ENCODE assay signal across 41 cellular contexts in the genomic region with DNA sequence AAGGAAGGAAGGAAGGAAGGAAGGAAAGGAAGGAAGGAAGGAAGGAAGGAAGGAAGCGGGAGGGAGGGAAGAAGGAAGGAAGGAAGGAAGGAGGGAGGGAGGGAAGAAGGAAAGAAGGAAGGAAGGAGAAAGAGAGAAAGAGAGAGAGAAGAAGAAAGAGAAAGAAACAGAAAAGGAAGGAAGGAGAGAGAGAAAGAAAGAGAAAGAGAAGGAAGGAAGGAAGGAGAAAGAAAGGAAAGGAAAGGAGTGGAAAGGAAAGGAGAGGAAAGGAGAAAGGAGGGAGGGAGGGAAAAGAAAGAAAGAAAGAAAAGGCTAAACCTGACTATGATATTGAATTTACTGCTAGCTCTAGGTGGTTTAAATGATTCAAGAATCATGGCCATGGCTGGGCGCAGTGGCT. TPM values are rescaled to one million over a fixed set of nuclear protein-coding genes. Genes with fewer than 3 reads are reported as not detected.
DNase-seq lines count a peak whose midpoint lies in the region; ATAC-seq, FAIRE-seq and TF ChIP-seq lines count a peak whose summit lies in the region.
"Had no signal": no experiment of that assay in that cellular context is flagged by ENCODE, and none has a peak within 500 bp of the region (broad histone marks: within the 10 kb centered on the region; RNA-seq: fewer than 3 reads in every experiment).

No MANE protein-coding gene starts in this region.

- TF ChIP-seq CTCF in HepG2 (CRISPR knock-in tag; IDR thresholded peaks at IDR 0.05) (no peak), right lobe of liver (IDR thresholded peaks at IDR 0.05) (no peak), HEK293 (tag by site-specific recombination; IDR thresholded peaks at IDR 0.05) (no peak), K562 (IDR thresholded peaks at IDR 0.05 in 2 of 3, conservative IDR thresholded peaks at IDR 0.05 in 1 of 3; ENCODE audit: insufficient read depth in 2 of 3, low read depth in 1 of 3, low read length in 3 of 3) (no peak), natural killer cell (IDR thresholded peaks at IDR 0.05) (no peak), D721Med (IDR thresholded peaks at IDR 0.05; ENCODE audit: insufficient read depth, missing control alignments) (no peak)

- H3K27ac Mint-ChIP-seq in dendritic cell treated with granulocyte-macrophage colony-stimulating factor and Interleukin-4, amounts not matched to agents 40 ng/mL and 50 ng/mL, for 4 days, result peak overlapping the region; percentile 58
- no peak overlapping the region for H3K27ac Mint-ChIP-seq in natural killer cell
- H3K27ac Mint-ChIP-seq: B cell; CD4-positive, alpha-beta T cell; CD4-positive, CD25-positive, alpha-beta regulatory T cell; CD8-positive, alpha-beta memory T cell; CD8-positive, alpha-beta T cell had no signal

- FAIRE-seq in HepG2 (lab: Jason Lieb, UNC), result no peak
- FAIRE-seq in K562 (lab: Jason Lieb, UNC), result no peak
- no peak for FAIRE-seq in D721Med (lab: Jason Lieb, UNC)
- FAIRE-seq: A204.1, A549 had no signal

- DNase-seq in HepG2 (ENCODE audit: low spot score) (no peak), right lobe of liver (no peak), K562 (ENCODE audit: extremely low read depth in 1 of 4, low spot score in 3 of 4) (no peak), natural killer cell (no peak), activated gamma-delta T cell treated with Interleukin-2 at 50 U/mL for 16 hours (no peak), D721Med (ENCODE audit: insufficient read length, low spot score) (no peak)
- DNase-seq: 8988T; ACHN; AML-193; BE2C; C1 segment of cervical spinal cord; Caco-2; Calu3; CD4-positive, alpha-beta memory T cell; CD4-positive, alpha-beta T cell; CD4-positive, CD25-positive, alpha-beta regulatory T cell; CD8-positive, alpha-beta memory T cell; CD8-positive, alpha-beta T cell; COR-L47; DMS 273 treated with DMSO at 0.1 percent for 48 hours; DMS153; DMS53; DMS79; DMS79 treated with DMSO at 0.1 percent for 48 hours; DND-41; EL had no signal

- H3K36me3 Mint-ChIP-seq in dendritic cell treated with granulocyte-macrophage colony-stimulating factor and Interleukin-4, amounts not matched to agents 40 ng/mL and 50 ng/mL, for 4 days (ENCODE audit: low read depth), result no peaks in the 10 kb centered on the region
- H3K36me3 Mint-ChIP-seq in natural killer cell, result peaks cover 14% of the 10 kb centered on the region
- H3K36me3 Mint-ChIP-seq: CD4-positive, CD25-positive, alpha-beta regulatory T cell; CD8-positive, alpha-beta T cell had no signal

- peaks cover 14% of the 10 kb centered on the region for H3K4me1 Mint-ChIP-seq in dendritic cell treated with granulocyte-macrophage colony-stimulating factor and Interleukin-4, amounts not matched to agents 40 ng/mL and 50 ng/mL, for 4 days (ENCODE audit: low read depth)
- H3K4me1 Mint-ChIP-seq in natural killer cell, result peaks cover 0 to 3% of the 10 kb centered on the region in 2 donors
- H3K4me1 Mint-ChIP-seq: CD14-positive monocyte had no signal

- no peak overlapping the region for H3K9ac ChIP-seq in HepG2 (ENCODE audit: insufficient read depth, low read depth, low read length)
- H3K9ac ChIP-seq in K562 (ENCODE audit: insufficient read depth in 1 of 2, low read depth in 2 of 2, low read length in 2 of 2), result no peak overlapping the region
- H3K9ac ChIP-seq: BLaER1; BLaER1 treated with 17β-estradiol and CSF1 and Interleukin-3, amounts not matched to agents 10 nM and 100 nM had no signal

- TF ChIP-seq POLR2A in HepG2 (IDR thresholded peaks at IDR 0.05; ENCODE audit: insufficient read depth in 1 of 2, low read depth in 2 of 2, low read length in 2 of 2) (no peak), right lobe of liver (IDR thresholded peaks at IDR 0.05) (no peak), K562 (conservative IDR thresholded peaks at IDR 0.05) (no peak)

- no peak overlapping the region for H3K4me3 ChIP-seq in HepG2 (replicated peaks in 1 of 3; ENCODE audit: insufficient read depth in 1 of 3, low read depth in 2 of 3, low read length in 3 of 3)
- H3K4me3 ChIP-seq in right lobe of liver, result no peak overlapping the region
- H3K4me3 ChIP-seq in HEK293 (ENCODE audit: low read depth, low read length), result no peak overlapping the region
- H3K4me3 ChIP-seq in K562, result no peak overlapping the region
- H3K4me3 ChIP-seq: A549; BLaER1; BLaER1 treated with 17β-estradiol and CSF1 and Interleukin-3, amounts not matched to agents 10 nM and 100 nM had no signal

- H3K79me2 ChIP-seq in HepG2 (ENCODE audit: insufficient read depth, low read length) (no peaks in the 10 kb centered on the region), K562 (ENCODE audit: control insufficient read depth, insufficient read depth, low read length) (no peaks in the 10 kb centered on the region)

- CTCF ChIA-PET in HepG2 (lab: Yijun Ruan, JAX; ENCODE audit: low intra/inter-chr PET ratio, low total read pairs) (no interaction called here), HEK293 (lab: Yijun Ruan, JAX) (no interaction called here), K562 (lab: Yijun Ruan, JAX; ENCODE audit: low intra/inter-chr PET ratio) (no interaction called here)

- peaks cover 13% of the 10 kb centered on the region for H3K27me3 Mint-ChIP-seq in dendritic cell treated with granulocyte-macrophage colony-stimulating factor and Interleukin-4, amounts not matched to agents 40 ng/mL and 50 ng/mL, for 4 days
- peaks cover 27 to 34% of the 10 kb centered on the region in 2 donors for H3K27me3 Mint-ChIP-seq in natural killer cell (ENCODE audit: low read depth in 2 of 2)

- H3K9me3 Mint-ChIP-seq in dendritic cell treated with granulocyte-macrophage colony-stimulating factor and Interleukin-4, amounts not matched to agents 40 ng/mL and 50 ng/mL, for 4 days, result peaks cover 38% of the 10 kb centered on the region
- peaks cover 2 to 5% of the 10 kb centered on the region in 2 donors for H3K9me3 Mint-ChIP-seq in natural killer cell

- H3K4me2 ChIP-seq in HepG2 (ENCODE audit: low read depth, low read length) (no peak overlapping the region), K562 (ENCODE audit: insufficient read depth, low read length) (no peak overlapping the region)
- H3K4me2 ChIP-seq: A549; BLaER1; BLaER1 treated with 17β-estradiol and CSF1 and Interleukin-3, amounts not matched to agents 10 nM and 100 nM had no signal

- 75% methylated on average over 2 of the region's 2 CpGs for WGBS in HepG2 (ENCODE audit: low lambda C conversion rate)
- WGBS in right lobe of liver (ENCODE audit: insufficient coverage, low coverage, low lambda C conversion rate, missing lambda C conversion rate), result 79% methylated on average over 2 of the region's 2 CpGs
- WGBS in K562 (ENCODE audit: insufficient coverage, low coverage, missing lambda C conversion rate), result 0% methylated on average over 1 of the region's 2 CpGs

- no peak overlapping the region for H2AFZ ChIP-seq in HepG2 (ENCODE audit: low read length)
- H2AFZ ChIP-seq in K562 (ENCODE audit: low read depth, low read length), result no peak overlapping the region

- no peaks in the 10 kb centered on the region for H4K20me1 ChIP-seq in HepG2 (ENCODE audit: insufficient read depth, low read length)
- H4K20me1 ChIP-seq in K562 (replicated peaks; ENCODE audit: control insufficient read depth, insufficient read depth, low read length), result no peaks in the 10 kb centered on the region
- H4K20me1 ChIP-seq: BLaER1; BLaER1 treated with 17β-estradiol and CSF1 and Interleukin-3, amounts not matched to agents 10 nM and 100 nM had no signal

- no TSS peak for BruUV-seq in HepG2 (replicated peaks; lab: Mats Ljungman, UMichigan)
- BruUV-seq in K562 (replicated peaks; lab: Mats Ljungman, UMichigan), result no TSS peak

- no peak overlapping the region for H3K4me3 Mint-ChIP-seq in dendritic cell treated with granulocyte-macrophage colony-stimulating factor and Interleukin-4, amounts not matched to agents 40 ng/mL and 50 ng/mL, for 4 days
- H3K4me3 Mint-ChIP-seq in natural killer cell, result no peak overlapping the region
- H3K4me3 Mint-ChIP-seq: B cell; CD14-positive monocyte; CD4-positive, alpha-beta memory T cell; CD4-positive, alpha-beta T cell; CD4-positive, CD25-positive, alpha-beta regulatory T cell; CD8-positive, alpha-beta memory T cell; CD8-positive, alpha-beta T cell had no signal

- H3K4me1 ChIP-seq in HepG2 (ENCODE audit: insufficient read depth, low read length), result peaks cover 6% of the 10 kb centered on the region; the same call in 1 of the 2 replicates
- no peaks in the 10 kb centered on the region for H3K4me1 ChIP-seq in right lobe of liver
- H3K4me1 ChIP-seq in HEK293 (ENCODE audit: control insufficient read depth, insufficient read depth, low read length), result no peaks in the 10 kb centered on the region
- no peaks in the 10 kb centered on the region for H3K4me1 ChIP-seq in K562 (replicated peaks in 1 of 2; ENCODE audit: control insufficient read depth in 2 of 2, insufficient read depth in 2 of 2, low read length in 2 of 2)
- H3K4me1 ChIP-seq: A549, Caco-2 had no signal

- H3K9me3 ChIP-seq in HepG2 (ENCODE audit: low read length) (no peaks in the 10 kb centered on the region), right lobe of liver (no peaks in the 10 kb centered on the region), HEK293 (ENCODE audit: control insufficient read depth, insufficient read depth, low read depth, low read length) (no peaks in the 10 kb centered on the region), K562 (replicated peaks; ENCODE audit: control insufficient read depth, insufficient read depth, low read depth, low read length) (no peaks in the 10 kb centered on the region)
- H3K9me3 ChIP-seq: BE2C had no signal

- H3K36me3 ChIP-seq in HepG2 (replicated peaks in 1 of 2; ENCODE audit: control insufficient read depth in 1 of 2, insufficient read depth in 2 of 2, low read length in 2 of 2), result no peaks in the 10 kb centered on the region
- H3K36me3 ChIP-seq in right lobe of liver, result no peaks in the 10 kb centered on the region
- H3K36me3 ChIP-seq in HEK293 (ENCODE audit: control insufficient read depth in 2 of 2, insufficient read depth in 1 of 2, low read length in 2 of 2), result no peaks in the 10 kb centered on the region
- no peaks in the 10 kb centered on the region for H3K36me3 ChIP-seq in K562 (ENCODE audit: control insufficient read depth, insufficient read depth, low read length)
- H3K36me3 ChIP-seq: BE2C; BLaER1; BLaER1 treated with 17β-estradiol and CSF1 and Interleukin-3, amounts not matched to agents 10 nM and 100 nM had no signal

- TF ChIP-seq EP300 in HepG2 (IDR thresholded peaks at IDR 0.05; ENCODE audit: low read depth in 2 of 2, low read length in 2 of 2) (no peak), HepG2 (CRISPR knock-in tag; IDR thresholded peaks at IDR 0.05; ENCODE audit: borderline replicate concordance) (no peak), K562 (IDR thresholded peaks at IDR 0.05; ENCODE audit: low read length) (no peak)

- ATAC-seq in HepG2 (no peak), right lobe of liver (no peak), K562 (no peak), natural killer cell (no peak)
- ATAC-seq: A549; CD8-positive, alpha-beta T cell had no signal

- H3K27ac ChIP-seq in HepG2 (ENCODE audit: extremely low read length, insufficient read depth, low read length), result no peak overlapping the region
- H3K27ac ChIP-seq in right lobe of liver, result no peak overlapping the region
- H3K27ac ChIP-seq in HEK293 (ENCODE audit: extremely low read depth, low read depth, low read length), result no peak overlapping the region
- no peak overlapping the region for H3K27ac ChIP-seq in K562 (ENCODE audit: extremely low read depth, low read depth, low read length)
- H3K27ac ChIP-seq: 22Rv1; A549; BLaER1; BLaER1 treated with 17β-estradiol and CSF1 and Interleukin-3, amounts not matched to agents 10 nM and 100 nM; C4-2B had no signal

- TF ChIP-seq RAD21 in HepG2 (CRISPR knock-in tag; IDR thresholded peaks at IDR 0.05) (no peak), K562 (CRISPR knock-in tag; conservative IDR thresholded peaks at IDR 0.05 in 1 of 2, IDR thresholded peaks at IDR 0.05 in 1 of 2) (no peak)

- in situ Hi-C loops in HepG2 (cut with HindIII; ENCODE audit: extremely low pct_ligation_motif_present, low pct_unique_long_range_greater_than_20kb), result no loop called here
- in situ Hi-C loops in K562 (cut with MboI), result no loop called here

- H3K9me1 ChIP-seq in K562 (ENCODE audit: control insufficient read depth, insufficient read depth, low read length), result no peaks in the 10 kb centered on the region

- H3K27me3 ChIP-seq in HepG2 (ENCODE audit: control insufficient read depth in 1 of 2, insufficient read depth in 2 of 2, low read length in 2 of 2) (peaks cover 0 to 7% of the 10 kb centered on the region in 2 experiments; a peak in 1 of 5 replicates), right lobe of liver (no peaks in the 10 kb centered on the region), K562 (ENCODE audit: control insufficient read depth in 2 of 2, insufficient read depth in 2 of 2, low read length in 2 of 2) (peaks cover 3 to 6% of the 10 kb centered on the region in 2 experiments; a peak in 3 of 5 replicates)
- H3K27me3 ChIP-seq: BE2C; BLaER1; BLaER1 treated with 17β-estradiol and CSF1 and Interleukin-3, amounts not matched to agents 10 nM and 100 nM had no signal

- POLR2A ChIA-PET in HepG2 (lab: Yijun Ruan, JAX) (no interaction called here), HEK293 (lab: Yijun Ruan, JAX) (no interaction called here), K562 (lab: Yijun Ruan, JAX) (no interaction called here)

- intact Hi-C loops in HepG2 (cut with micrococcal nuclease; ENCODE audit: unreplicated experiment) (no loop called here), right lobe of liver (cut with DNase I) (no loop called here), K562 (cut with micrococcal nuclease) (no loop called here), natural killer cell (cut with micrococcal nuclease) (no loop called here)
- intact Hi-C loops in dendritic cell treated with granulocyte-macrophage colony-stimulating factor and Interleukin-4, amounts not matched to agents 40 ng/mL and 50 ng/mL, for 4 days (cut with micrococcal nuclease), result no loop called here

RNA-seq across cellular contexts. Expression of gene ASIP, which starts 5.3 kb away (rescaled TPM):
- total RNA-seq in HepG2 (2016; rRNA removed; fragmentation: Illumina TruSeq; extraction: Trizol) (not detected in 2 replicates), right lobe of liver (under 1 TPM in 1 of 6 experiments, not detected in 5; 0.42 TPM), K562 (2014; rRNA removed) (not detected in 2 replicates), K562 (2014; rRNA removed; fragmentation: Illumina TruSeq; extraction: Trizol) (not detected in 2 replicates), K562 (2015; rRNA removed; fragmentation: Illumina TruSeq; extraction: Trizol) (not detected in 2 replicates), K562 (2021) (not detected in 2 replicates), natural killer cell (not detected)
- total RNA-seq in HepG2 (2016; cell fraction: cytosol; rRNA removed; fragmentation: Illumina TruSeq; extraction: Trizol; ENCODE audit: low read depth), result not detected in 2 replicates
- total RNA-seq in HepG2 (2016; cell fraction: insoluble cytoplasmic fraction; rRNA removed; fragmentation: Illumina TruSeq; extraction: Trizol), result not detected in 2 replicates
- not detected in 2 replicates for total RNA-seq in HepG2 (2016; cell fraction: membrane; rRNA removed; fragmentation: Illumina TruSeq; extraction: Trizol)
- not detected in 2 replicates for total RNA-seq in HepG2 (2016; cell fraction: nucleus; rRNA removed; fragmentation: Illumina TruSeq; extraction: Trizol)
- polyA plus RNA-seq in HepG2 (2011; rRNA removed) (not detected in 2 replicates), K562 (2011; rRNA removed) (not detected in 2 replicates), K562 (2014; fragmentation: Illumina TruSeq; extraction: Trizol) (not detected in 2 replicates), K562 (2014; fragmentation: Nextera tagmentation; extraction: Ambion mirVana) (not detected), K562 (2014; rRNA removed) (not detected in 2 replicates)
- polyA plus RNA-seq in HepG2 (2011; cell fraction: cytosol; rRNA removed), result not detected in 2 replicates
- not detected in 2 replicates for polyA plus RNA-seq in HepG2 (2011; cell fraction: nucleus; rRNA removed)
- not detected in 2 replicates for polyA plus RNA-seq in HepG2 (2012)
- not detected in 2 replicates for polyA plus RNA-seq in HepG2 (2016; cell fraction: cytosol; fragmentation: Illumina TruSeq; extraction: Trizol; ENCODE audit: low read depth)
- not detected in 2 replicates for polyA plus RNA-seq in HepG2 (2016; cell fraction: insoluble cytoplasmic fraction; fragmentation: Illumina TruSeq; extraction: Trizol; ENCODE audit: low read depth)
- polyA plus RNA-seq in HepG2 (2016; cell fraction: membrane; fragmentation: Illumina TruSeq; extraction: Trizol; ENCODE audit: low read depth), result 0.39 TPM in 1 of 2 replicates, not detected in the other
- not detected in 2 replicates for polyA plus RNA-seq in HepG2 (2016; cell fraction: nucleus; fragmentation: Illumina TruSeq; extraction: Trizol; ENCODE audit: insufficient read depth, low read depth)
- not detected in 2 replicates for polyA minus RNA-seq in HepG2 (2011; rRNA and poly(A)+ RNA removed; ENCODE audit: low replicate concordance)
- polyA minus RNA-seq in HepG2 (2011; cell fraction: cytosol; rRNA and poly(A)+ RNA removed), result not detected in 2 replicates
- not detected in 2 replicates for polyA minus RNA-seq in HepG2 (2011; cell fraction: nucleus; rRNA and poly(A)+ RNA removed)
- total RNA-seq in K562 (2011; cell fraction: chromatin; rRNA removed; ENCODE audit: low replicate concordance), result not detected in 2 replicates
- not detected in 2 replicates for total RNA-seq in K562 (2011; cell fraction: nucleolus; rRNA removed)
- total RNA-seq in K562 (2011; cell fraction: nucleoplasm; rRNA removed), result not detected in 2 replicates
- not detected in 2 replicates for polyA plus RNA-seq in K562 (2011; cell fraction: cytosol; rRNA removed)
- not detected in 2 replicates for polyA plus RNA-seq in K562 (2011; cell fraction: nucleus; rRNA removed)
- not detected in 2 replicates for polyA plus RNA-seq in K562 (2012)
- not detected in 2 replicates for polyA minus RNA-seq in K562 (2011; rRNA and poly(A)+ RNA removed)
- polyA minus RNA-seq in K562 (2011; cell fraction: cytosol; rRNA and poly(A)+ RNA removed), result not detected in 2 replicates
- polyA minus RNA-seq in K562 (2011; cell fraction: nucleus; rRNA and poly(A)+ RNA removed), result not detected in 2 replicates
- total RNA-seq: A172; A673; B cell; Caco-2; Calu3; CD4-positive, alpha-beta memory T cell; CD4-positive, alpha-beta T cell; CD4-positive, CD25-positive, alpha-beta regulatory T cell; CD8-positive, alpha-beta memory T cell; CD8-positive, alpha-beta T cell; Daoy had no signal
- polyA plus RNA-seq: A549; AG04450; BJ; CD4-positive, alpha-beta memory T cell; CD4-positive, CD25-positive, alpha-beta regulatory T cell; CD8-positive, alpha-beta memory T cell had no signal

Comparison
In these comparisons a context has a peak if more than half of its experiments do, and no peak if none do; other contexts are left out.
1. Of the 241 proteins assayed by ChIP-seq in both HepG2 and K562: peak only in HepG2: none; only in K562: MTA1; in both: ZNF512; in neither: 236; mixed calls (peak in some experiments, not most) for 3.